In genomic region chr11:13038366-13038765, GRCh38 we compare ENCODE assay signal across 20 cellular contexts. TPM values are rescaled to one million over a fixed set of nuclear protein-coding genes. Genes with fewer than 3 reads are reported as not detected.
A peak's percentile ranks its signal among the peaks of the same experiment; 100 is the strongest.
DNase-seq lines count a peak whose midpoint lies in the region; FAIRE-seq and TF ChIP-seq lines count a peak whose summit lies in the region.
"Had no signal": no experiment of that assay in that cellular context is flagged by ENCODE, and none has a peak within 500 bp of the region (broad histone marks: within the 10 kb centered on the region; RNA-seq: fewer than 3 reads in every experiment).

No MANE protein-coding gene starts in this region.

- CTCF ChIA-PET in mammary epithelial cell (lab: Charles Lee; ENCODE audit: low non-redundant PET) = no interaction called here

- H2AFZ ChIP-seq in mammary epithelial cell (ENCODE audit: low read depth, low read length) = no peak overlapping the region
- no peak overlapping the region for H2AFZ ChIP-seq in keratinocyte (ENCODE audit: control insufficient read depth, low read length)

- H3K4me2 ChIP-seq in mammary epithelial cell (ENCODE audit: insufficient read depth, low read depth, low read length) (peak overlapping the region; percentile 59), keratinocyte (ENCODE audit: control insufficient read depth, extremely low read depth, insufficient read depth, low read depth, low read length) (peak overlapping the region; percentile 63)
- H3K4me2 ChIP-seq: SK-N-SH had no signal

- WGBS in mammary epithelial cell (ENCODE audit: low coverage, missing lambda C conversion rate) = 44% methylated on average over 7 of the region's 7 CpGs
- WGBS in suprapubic skin = 75% methylated on average over 7 of the region's 7 CpGs

- H3K79me2 ChIP-seq in mammary epithelial cell (ENCODE audit: insufficient read depth, low read length) = no peaks in the 10 kb centered on the region
- no peaks in the 10 kb centered on the region for H3K79me2 ChIP-seq in keratinocyte (ENCODE audit: control insufficient read depth, insufficient read depth, low read length)

- TF ChIP-seq EP300 in suprapubic skin (IDR thresholded peaks at IDR 0.05) = no peak

- H3K27me3 ChIP-seq in mammary epithelial cell (ENCODE audit: insufficient read depth, low read length) (no peaks in the 10 kb centered on the region), keratinocyte (ENCODE audit: control insufficient read depth, extremely low read depth, insufficient read depth, low read length) (no peaks in the 10 kb centered on the region), suprapubic skin (no peaks in the 10 kb centered on the region)

- H3K9me1 ChIP-seq in keratinocyte (ENCODE audit: control insufficient read depth, extremely low read depth, insufficient read depth, low read length) = no peaks in the 10 kb centered on the region

- no peaks in the 10 kb centered on the region for H3K9me3 ChIP-seq in mammary epithelial cell (replicated peaks; ENCODE audit: insufficient read depth, low read length)
- H3K9me3 ChIP-seq in keratinocyte (ENCODE audit: control insufficient read depth, low read depth, low read length) = no peaks in the 10 kb centered on the region
- no peaks in the 10 kb centered on the region for H3K9me3 ChIP-seq in suprapubic skin
- H3K9me3 ChIP-seq: SK-N-SH had no signal

- intact Hi-C loops in mammary epithelial cell (cut with micrococcal nuclease) = no loop called here

- H3K4me3 ChIP-seq in mammary epithelial cell (replicated peaks in 1 of 3; ENCODE audit: insufficient read depth in 1 of 3, low read depth in 2 of 3, low read length in 3 of 3) (no peak overlapping the region), keratinocyte (ENCODE audit: control insufficient read depth in 2 of 3, extremely low read depth in 1 of 3, insufficient read depth in 2 of 3, low read depth in 1 of 3, low read length in 3 of 3) (peak overlapping the region in 1 of 3 experiments; percentile 7), suprapubic skin (no peak overlapping the region)

- in situ Hi-C loops in mammary epithelial cell (cut with MboI; ENCODE audit: low sequenced_read_pairs in 2 of 2) = no loop called here

- TF ChIP-seq CTCF in mammary epithelial cell (conservative IDR thresholded peaks at IDR 0.05 in 1 of 2, IDR thresholded peaks at IDR 0.05 in 1 of 2; ENCODE audit: extremely low read depth in 1 of 2, insufficient read depth in 1 of 2, low read depth in 1 of 2, low read length in 2 of 2) (no peak), keratinocyte (optimal IDR thresholded peaks at IDR 0.05 in 1 of 3, IDR thresholded peaks at IDR 0.05 in 1 of 3, conservative IDR thresholded peaks at IDR 0.05 in 1 of 3; ENCODE audit: extremely low read depth in 1 of 3, insufficient read depth in 2 of 3, low read length in 3 of 3) (no peak), suprapubic skin (IDR thresholded peaks at IDR 0.05) (no peak)

- H4K20me1 ChIP-seq in mammary epithelial cell (ENCODE audit: insufficient read depth, low read length) = no peaks in the 10 kb centered on the region
- no peaks in the 10 kb centered on the region for H4K20me1 ChIP-seq in keratinocyte (ENCODE audit: control insufficient read depth, extremely low read depth, insufficient read depth, low read length)

- no TSS peak for BruUV-seq in mammary epithelial cell (replicated peaks; lab: Mats Ljungman, UMichigan)

- peak; percentile 73 for FAIRE-seq in keratinocyte (lab: Jason Lieb, UNC)

- dilution Hi-C loops in mammary epithelial cell (cut with HindIII; ENCODE audit: low sequenced_read_pairs) (no loop called here), keratinocyte (cut with MboI; ENCODE audit: extremely low pct_ligation_motif_present, low sequenced_read_pairs) (no loop called here)

- DNase-seq in ELR (ENCODE audit: low read depth) = peak; percentile 44
- DNase-seq in M059J (ENCODE audit: low read depth) = peak; percentile 56
- DNase-seq in mammary epithelial cell = peak; percentile 60
- DNase-seq in keratinocyte (ENCODE audit: low read depth, low spot score) = no peak
- no peak for DNase-seq in NCI-H1694 (lab: John Stamatoyannopoulos, UW)
- DNase-seq in SHP77 (lab: John Stamatoyannopoulos, UW) = no peak
- no peak for DNase-seq in suprapubic skin (ENCODE audit: low spot score in 2 of 2)
- DNase-seq in activated T-cell treated with anti-CD3 and anti-CD28 coated beads, Interleukin-2, amount 50 U/mL, for 1 hour = no peak
- DNase-seq: COR-L47, GOT3, IMR-90, Kasumi-1, NCI-H1417 treated with DMSO at 0.1 percent for 48 hours, NCI-H2029 treated with DMSO at 0.1 percent for 48 hours, NCI-H2171 treated with DMSO at 0.1 percent for 48 hours, NCI-H446 treated with DMSO at 0.1 percent for 48 hours, NCI-H748 treated with DMSO at 0.1 percent for 48 hours, Right ventricle myocardium superior, SK-N-SH, T-cell had no signal

- peaks cover 14% of the 10 kb centered on the region for H3K4me1 ChIP-seq in mammary epithelial cell (ENCODE audit: insufficient read depth, low read length)
- peaks cover 15% of the 10 kb centered on the region for H3K4me1 ChIP-seq in keratinocyte (ENCODE audit: control insufficient read depth, extremely low read depth, insufficient read depth, low read length)
- H3K4me1 ChIP-seq in suprapubic skin = no peaks in the 10 kb centered on the region

- H3K9ac ChIP-seq in mammary epithelial cell (ENCODE audit: insufficient read depth, low read length) = no peak overlapping the region
- no peak overlapping the region for H3K9ac ChIP-seq in keratinocyte (ENCODE audit: control insufficient read depth, extremely low read depth, insufficient read depth, low read length)
- H3K9ac ChIP-seq: SK-N-SH had no signal

- no peak for TF ChIP-seq POLR2A in suprapubic skin (IDR thresholded peaks at IDR 0.05)

- no peak overlapping the region for H3K27ac ChIP-seq in mammary epithelial cell (ENCODE audit: insufficient read depth, low read depth, low read length)
- H3K27ac ChIP-seq in keratinocyte (ENCODE audit: control insufficient read depth, insufficient read depth, low read length) = no peak overlapping the region
- H3K27ac ChIP-seq in suprapubic skin = no peak overlapping the region

- H3K36me3 ChIP-seq in mammary epithelial cell (ENCODE audit: insufficient read depth, low read length) (no peaks in the 10 kb centered on the region), keratinocyte (ENCODE audit: control insufficient read depth in 2 of 2, extremely low read depth in 1 of 2, insufficient read depth in 2 of 2, low read length in 2 of 2) (no peaks in the 10 kb centered on the region), suprapubic skin (no peaks in the 10 kb centered on the region)

RNA-seq across cellular contexts. Expression of gene RASSF10, which starts 29.2 kb away (rescaled TPM):
- not detected in 2 replicates for total RNA-seq in M059J (2014; rRNA removed; shearing (Covaris generic))
- total RNA-seq in mammary epithelial cell = 1 to 10 TPM; 6.0 to 7.5 TPM
- polyA plus RNA-seq in mammary epithelial cell = 2.1 TPM
- 1.9 TPM for polyA minus RNA-seq in mammary epithelial cell
- 1.4 to 2.1 TPM (median 1.6 TPM) in 3 replicates for polyA plus RNA-seq in keratinocyte
- 1.8 TPM for polyA plus RNA-seq in keratinocyte (2011; ENCODE audit: low read depth)
- 1.1 and 1.8 TPM in 2 replicates for polyA plus RNA-seq in keratinocyte (2011; cell fraction: cytosol; rRNA removed)
- polyA plus RNA-seq in keratinocyte (2011; cell fraction: nucleus; rRNA removed) = 2.2 and 2.4 TPM in 2 replicates
- polyA plus RNA-seq in keratinocyte (2012; ENCODE audit: low replicate concordance) = 1.3 and 2.9 TPM in 2 replicates
- polyA minus RNA-seq in keratinocyte = 1.2 to 1.8 TPM (median 1.7 TPM) in 3 replicates
- polyA minus RNA-seq in keratinocyte (2011; cell fraction: cytosol; rRNA and poly(A)+ RNA removed) = 6.7 TPM
- 4.0 and 6.3 TPM in 2 replicates for polyA minus RNA-seq in keratinocyte (2011; cell fraction: nucleus; rRNA and poly(A)+ RNA removed)
- total RNA-seq in suprapubic skin = 10 to 100 TPM in 1 of 4 donors, 1 to 10 TPM in 3; 7.1 to 22.0 (median 8.4) TPM
- total RNA-seq: IMR-90, T-cell had no signal
- polyA plus RNA-seq: IMR-90, SK-N-SH had no signal

Comparison
In these comparisons a context has a peak if more than half of its experiments do, and no peak if none do; other contexts are left out.
1. DNase-seq: peak in ELR (single experiment), M059J (single experiment) and mammary epithelial cell (single experiment); none in keratinocyte (single experiment), NCI-H1694 (single experiment), SHP77 (0 of 2), suprapubic skin (0 of 2) and activated T-cell treated with anti-CD3 and anti-CD28 coated beads, Interleukin-2, amount 50 U/mL, for 1 hour (single experiment).